ENCODE assay signal across 18 cellular contexts in the genomic region with DNA sequence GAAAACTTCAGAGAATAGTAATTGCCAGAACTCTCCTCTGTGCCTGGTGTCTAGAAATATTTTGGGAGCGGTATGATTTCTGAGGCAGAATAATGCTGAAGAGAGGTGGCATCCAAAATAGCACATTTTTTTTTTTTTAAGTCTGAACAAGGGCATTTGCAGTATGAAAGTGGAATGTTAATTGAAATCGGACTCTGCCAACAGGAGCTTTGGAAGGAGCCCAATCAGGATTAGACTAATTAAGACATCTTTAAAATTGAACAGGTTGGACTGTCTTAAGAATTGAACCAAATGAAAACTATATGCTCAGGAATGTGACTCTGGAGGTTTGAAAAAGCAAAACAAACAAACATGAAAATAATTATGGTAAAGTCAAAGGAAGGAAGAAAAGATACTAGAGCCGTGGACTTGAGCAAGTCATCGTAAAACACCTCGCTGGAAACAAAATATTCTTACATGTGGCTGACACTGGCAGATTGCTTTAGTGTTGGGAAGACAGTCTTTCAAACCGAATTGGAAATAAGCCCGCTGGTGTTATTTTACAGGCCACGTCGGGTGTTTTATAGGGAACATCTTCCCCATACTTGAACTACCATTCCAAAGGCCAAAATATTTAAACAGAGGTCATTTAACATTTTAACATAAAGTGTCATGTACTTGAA.
A peak's percentile ranks its signal among the peaks of the same experiment; 100 is the strongest.
DNase-seq lines count a peak whose midpoint lies in the region; ATAC-seq, FAIRE-seq and TF ChIP-seq lines count a peak whose summit lies in the region.
"Had no signal": no experiment of that assay in that cellular context is flagged by ENCODE, and none has a peak within 500 bp of the region (broad histone marks: within the 10 kb centered on the region; RNA-seq: fewer than 3 reads in every experiment).

No MANE protein-coding gene starts in this region.

- POLR2A ChIA-PET in PC-3 (lab: Charles Lee; ENCODE audit: unreplicated experiment): no interaction called here

- TF ChIP-seq CTCF in PC-3 (conservative IDR thresholded peaks at IDR 0.05; ENCODE audit: low read depth, low read length): no peak

- peak; percentile 41 for DNase-seq in G401 (ENCODE audit: low spot score)
- peak; percentile 4 for DNase-seq in PC-3
- peak; percentile 21 for DNase-seq in cerebellum (ENCODE audit: low spot score)
- DNase-seq in GM19239 (ENCODE audit: insufficient read length, low spot score): no peak
- DNase-seq in NCI-H774 (lab: John Stamatoyannopoulos, UW): no peak
- DNase-seq in kidney tubule cell (ENCODE audit: low spot score): no peak
- DNase-seq: AML-193; Caco-2; CD4-positive, alpha-beta T cell; GDM1; HCEC 1CT had no signal

- no peaks in the 10 kb centered on the region for H4K20me1 ChIP-seq in PC-3 (ENCODE audit: low read length)

- no peak overlapping the region for H3K9ac ChIP-seq in PC-3 (ENCODE audit: low read length)

- H3K4me2 ChIP-seq in PC-3 (ENCODE audit: low read length): no peak overlapping the region
- H3K4me2 ChIP-seq: GM23338 had no signal

- H3K27ac ChIP-seq in PC-3 (ENCODE audit: low read length): no peak overlapping the region
- H3K27ac ChIP-seq: C4-2B had no signal

- ATAC-seq in PC-3: no peak
- ATAC-seq: GM23338 had no signal

- no peaks in the 10 kb centered on the region for H3K9me3 ChIP-seq in PC-3 (ENCODE audit: low read length)
- H3K9me3 ChIP-seq: Caco-2 had no signal

- H3K4me3 ChIP-seq in PC-3 (ENCODE audit: low read length): no peak overlapping the region
- H3K4me3 ChIP-seq: GM23338 had no signal

- H3F3A ChIP-seq in PC-3 (ENCODE audit: low read length, unreplicated experiment): no peaks in the 10 kb centered on the region

- intact Hi-C loops in PC-3 (cut with micrococcal nuclease): no loop called here

- in situ Hi-C loops in G401 (cut with HindIII; ENCODE audit: low sequenced_read_pairs): no loop called here

- CTCF ChIA-PET in PC-3 (lab: Charles Lee): no interaction called here

- H2AFZ ChIP-seq in PC-3 (ENCODE audit: low read length): no peak overlapping the region
- H2AFZ ChIP-seq: GM23338 had no signal

- no TSS peak for BruUV-seq in PC-3 (replicated peaks; lab: Mats Ljungman, UMichigan)

- H3K79me2 ChIP-seq in PC-3 (ENCODE audit: low read length): no peaks in the 10 kb centered on the region

- H3K9me2 ChIP-seq in PC-3 (replicated peaks; ENCODE audit: low read length): no peaks in the 10 kb centered on the region

- FAIRE-seq in GM19239 (lab: Jason Lieb, UNC): no peak
- FAIRE-seq: A204.1, D721Med, GM12892, GM18507, H54 had no signal

- H3K4me1 ChIP-seq in PC-3 (ENCODE audit: insufficient read depth, low read length): no peaks in the 10 kb centered on the region
- H3K4me1 ChIP-seq: Caco-2 had no signal

- H3K27me3 ChIP-seq in PC-3 (ENCODE audit: low read length): peaks cover 97% of the 10 kb centered on the region

- H3K36me3 ChIP-seq in PC-3 (ENCODE audit: low read depth, low read length): no peaks in the 10 kb centered on the region

Comparison
In these comparisons a context has a peak if more than half of its experiments do, and no peak if none do; other contexts are left out.
1. DNase-seq: peak in G401 (single experiment), PC-3 (single experiment) and cerebellum (single experiment); none in GM19239 (single experiment), NCI-H774 (single experiment) and kidney tubule cell (single experiment).